Comparison of ENCODE assay signal across 13 cellular contexts in the genomic region with DNA sequence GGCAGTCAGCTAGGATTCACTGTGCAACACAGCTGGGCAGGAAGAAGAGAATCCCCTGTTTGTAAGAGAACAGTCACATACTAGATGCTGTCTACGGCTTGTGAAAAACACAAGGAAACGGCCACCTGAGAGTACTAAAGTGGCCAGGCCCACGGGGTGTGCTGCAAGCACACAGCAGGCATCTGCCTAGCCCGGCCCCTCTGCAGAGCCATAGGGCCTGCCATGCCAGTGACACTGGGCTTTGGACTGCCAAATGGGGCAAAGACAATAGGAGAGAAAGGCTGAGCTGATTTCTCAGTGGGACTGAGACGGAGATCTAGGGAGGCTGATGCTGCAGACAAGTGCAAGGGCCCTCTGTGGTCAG. TPM values are rescaled to one million over a fixed set of nuclear protein-coding genes. Genes with fewer than 3 reads are reported as not detected.
DNase-seq lines count a peak whose midpoint lies in the region; ATAC-seq and TF ChIP-seq lines count a peak whose summit lies in the region.
"Had no signal": no experiment of that assay in that cellular context is flagged by ENCODE, and none has a peak within 500 bp of the region (broad histone marks: within the 10 kb centered on the region; RNA-seq: fewer than 3 reads in every experiment).

No MANE protein-coding gene starts in this region.

- H3K4me1 ChIP-seq in mesenchymal stem cell (ENCODE audit: control insufficient read depth, insufficient read depth, low read depth, low read length) = peaks cover 13% of the 10 kb centered on the region
- peaks cover 36 to 59% of the 10 kb centered on the region in 2 donors for H3K4me1 ChIP-seq in thoracic aorta (ENCODE audit: control insufficient read depth in 1 of 2, low read depth in 2 of 2)

- H3K27ac ChIP-seq in cingulate gyrus (ENCODE audit: low read depth, low read length) = peak overlapping the region; percentile 23
- no peak overlapping the region for H3K27ac ChIP-seq in mesenchymal stem cell (ENCODE audit: low read length, poor library complexity, severe bottlenecking)
- peak overlapping the region; percentile 20 to 48 for H3K27ac ChIP-seq in thoracic aorta
- H3K27ac ChIP-seq: testis had no signal

- H3K4ac ChIP-seq in mesenchymal stem cell (ENCODE audit: low read depth in 1 of 2, low read length in 2 of 2) = no peak overlapping the region

- 74% methylated on average over 5 of the region's 5 CpGs for WGBS in mesenchymal stem cell

- ATAC-seq in thoracic aorta (ENCODE audit: insufficient number of reproducible peaks, low FRiP score, low read depth) (no peak), GM18870 (IDR thresholded peaks at IDR 0.05; ENCODE audit: unreplicated experiment) (no peak), HG02571 (IDR thresholded peaks at IDR 0.05; ENCODE audit: unreplicated experiment) (no peak)
- ATAC-seq in activated naive CD4-positive, alpha-beta T cell treated with anti-CD3 and anti-CD28 coated beads, Interleukin-2, amount 50 U/mL, for 72 hours = no peak

- H3K36me3 Mint-ChIP-seq in activated naive CD4-positive, alpha-beta T cell treated with anti-CD3 and anti-CD28 coated beads, Interleukin-2, amount 50 U/mL, for 72 hours = no peaks in the 10 kb centered on the region

- no peak overlapping the region for H2BK5ac ChIP-seq in mesenchymal stem cell (ENCODE audit: low read depth, low read length, poor library complexity, severe bottlenecking)

- peak; percentile 72 for DNase-seq in NAMALWA (ENCODE audit: low spot score)
- DNase-seq in mesenchymal stem cell = no peak
- DNase-seq in thoracic aorta (ENCODE audit: low spot score) = no peak
- no peak for DNase-seq in amygdala (lab: John Stamatoyannopoulos, UW)
- DNase-seq in activated naive CD4-positive, alpha-beta T cell treated with anti-CD3 and anti-CD28 coated beads, Interleukin-2, amount 50 U/mL, for 72 hours (ENCODE audit: low spot score in 2 of 2) = no peak
- DNase-seq: activated CD8-positive, alpha-beta memory T cell treated with anti-CD3 and anti-CD28 coated beads, Interleukin-2, amount 50 U/mL, for 4 hours; anterior cingulate cortex; occipital lobe; stimulated activated CD4-positive, alpha-beta T cell treated with anti-CD3 and anti-CD28 coated beads, Interleukin-4, amount 100 ng/mL, for 4 hours; testis had no signal

- H2AFZ ChIP-seq in mesenchymal stem cell (ENCODE audit: low read depth, low read length) = no peak overlapping the region

- no peaks in the 10 kb centered on the region for H3K9me3 Mint-ChIP-seq in activated naive CD4-positive, alpha-beta T cell treated with anti-CD3 and anti-CD28 coated beads, Interleukin-2, amount 50 U/mL, for 72 hours

- H2AK5ac ChIP-seq in mesenchymal stem cell (ENCODE audit: low read length, severe bottlenecking) = no peak overlapping the region

- no peak overlapping the region for H3K4me2 ChIP-seq in mesenchymal stem cell (ENCODE audit: low read length, poor library complexity, severe bottlenecking)

- H4K91ac ChIP-seq in mesenchymal stem cell (ENCODE audit: low read length) = no peak overlapping the region

- H2BK12ac ChIP-seq in mesenchymal stem cell (ENCODE audit: low read length in 2 of 2) = no peak overlapping the region

- no peak overlapping the region for H4K8ac ChIP-seq in mesenchymal stem cell (ENCODE audit: low read length)

- peaks cover 39 to 91% of the 10 kb centered on the region in 2 experiments for H3K36me3 ChIP-seq in mesenchymal stem cell (ENCODE audit: control insufficient read depth in 1 of 2, insufficient read depth in 2 of 2, low read depth in 1 of 2, low read length in 2 of 2)
- H3K36me3 ChIP-seq in thoracic aorta = peaks cover 8% of the 10 kb centered on the region

- no peak overlapping the region for H3K14ac ChIP-seq in mesenchymal stem cell (ENCODE audit: low read length in 2 of 2)

- H3K27me3 ChIP-seq in mesenchymal stem cell (ENCODE audit: control insufficient read depth in 1 of 2, insufficient read depth in 1 of 2, low read length in 2 of 2) (no peaks in the 10 kb centered on the region), thoracic aorta (replicated peaks; ENCODE audit: insufficient read depth) (no peaks in the 10 kb centered on the region)
- H3K27me3 ChIP-seq: testis had no signal

- no peak overlapping the region for H2BK15ac ChIP-seq in mesenchymal stem cell (ENCODE audit: low read depth, poor library complexity, severe bottlenecking)

- H2BK120ac ChIP-seq in mesenchymal stem cell (ENCODE audit: low read depth, low read length) = no peak overlapping the region

- H3K9me3 ChIP-seq in mesenchymal stem cell (ENCODE audit: control insufficient read depth, low read length) = no peaks in the 10 kb centered on the region
- H3K9me3 ChIP-seq in thoracic aorta = no peaks in the 10 kb centered on the region
- H3K9me3 ChIP-seq: testis had no signal

- H3K4me3 ChIP-seq in mesenchymal stem cell (ENCODE audit: insufficient read depth in 1 of 2, low read depth in 1 of 2, low read length in 2 of 2) (no peak overlapping the region), thoracic aorta (no peak overlapping the region)
- H3K4me3 ChIP-seq: testis had no signal

- H3K27ac Mint-ChIP-seq in activated naive CD4-positive, alpha-beta T cell treated with anti-CD3 and anti-CD28 coated beads, Interleukin-2, amount 50 U/mL, for 72 hours = no peak overlapping the region

- H3K9ac ChIP-seq in mesenchymal stem cell (ENCODE audit: low read length) = peak overlapping the region; percentile 65

- TF ChIP-seq CTCF in thoracic aorta (IDR thresholded peaks at IDR 0.05) = no peak

- peaks cover 5% of the 10 kb centered on the region for H3K79me1 ChIP-seq in mesenchymal stem cell (replicated peaks; ENCODE audit: low read length, poor library complexity, severe bottlenecking)

- H3K18ac ChIP-seq in mesenchymal stem cell (ENCODE audit: low read depth in 1 of 2, low read length in 2 of 2) = no peak overlapping the region

- H3K23ac ChIP-seq in mesenchymal stem cell (ENCODE audit: low read length in 2 of 2) = no peak overlapping the region

RNA-seq across cellular contexts. Expression of a gene that starts 10.3 kb away (rescaled TPM):
- polyA plus RNA-seq in mesenchymal stem cell (2013, experiment 1 of 2) = 234 TPM
- 237 TPM for polyA plus RNA-seq in mesenchymal stem cell (2013, experiment 2 of 2)
- 100 to 1,000 TPM; 357 to 454 TPM for total RNA-seq in thoracic aorta
- 10 to 100 TPM in 1 of 2 donors, 1 to 10 TPM in 1; 8.0 to 16.7 TPM for total RNA-seq in activated naive CD4-positive, alpha-beta T cell treated with anti-CD3 and anti-CD28 coated beads, Interleukin-2, amount 50 U/mL, for 72 hours

RNA-seq across cellular contexts. Expression of a gene that starts 58.7 kb away (rescaled TPM):
- polyA plus RNA-seq in mesenchymal stem cell (2013, experiment 1 of 2) = 22.8 TPM
- 23.4 TPM for polyA plus RNA-seq in mesenchymal stem cell (2013, experiment 2 of 2)
- 10 to 100 TPM; 24.2 to 58.1 TPM for total RNA-seq in thoracic aorta
- 10 to 100 TPM; 36.8 to 52.3 TPM for total RNA-seq in activated naive CD4-positive, alpha-beta T cell treated with anti-CD3 and anti-CD28 coated beads, Interleukin-2, amount 50 U/mL, for 72 hours

Comparison
In these comparisons a context has a peak if more than half of its experiments do, and no peak if none do; other contexts are left out.
1. RNA of a gene that starts 10.3 kb away (total RNA-seq): 357 to 454 TPM in thoracic aorta; 8.0 to 16.7 TPM in activated naive CD4-positive, alpha-beta T cell treated with anti-CD3 and anti-CD28 coated beads, Interleukin-2, amount 50 U/mL, for 72 hours; every median in the first group is over 10 times any median in the second.